17 cellular contexts compared by ENCODE assay signal in the genomic region with DNA sequence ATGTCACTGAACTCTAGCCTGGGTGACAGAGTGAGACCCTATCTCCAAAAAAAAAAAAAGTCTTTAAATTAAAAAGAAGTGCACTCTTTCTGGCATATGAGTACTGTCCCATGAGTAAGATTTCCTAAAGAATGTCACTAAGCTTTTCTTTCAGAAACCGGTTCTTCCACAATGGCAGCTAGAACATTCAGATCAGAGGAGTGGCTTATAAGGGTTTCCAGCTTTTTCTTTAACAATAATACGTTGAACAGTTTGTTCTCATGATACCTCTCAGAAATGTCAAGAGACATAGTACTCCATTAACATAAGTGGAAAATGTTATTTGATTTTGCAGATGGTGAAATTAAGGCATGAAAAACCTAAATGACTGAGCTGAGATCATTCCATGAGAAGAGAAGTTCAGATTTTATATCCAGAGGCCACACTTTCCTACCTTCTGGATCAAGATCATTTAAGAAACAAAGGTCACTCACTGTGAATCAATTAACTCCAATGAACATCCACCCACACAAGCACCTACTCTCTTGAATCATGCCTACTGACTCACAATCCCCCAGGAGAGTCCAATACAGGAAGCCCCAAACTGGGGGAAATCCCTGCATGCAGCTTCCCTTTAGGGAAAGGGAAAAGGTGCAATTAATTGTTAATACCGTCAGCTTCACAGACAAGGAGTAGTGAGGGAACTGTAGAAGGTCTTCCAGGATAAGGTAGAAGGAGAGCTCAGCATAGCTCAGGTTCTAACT.
DNase-seq lines count a peak whose midpoint lies in the region; ATAC-seq and TF ChIP-seq lines count a peak whose summit lies in the region.
"Had no signal": no experiment of that assay in that cellular context is flagged by ENCODE, and none has a peak within 500 bp of the region (broad histone marks: within the 10 kb centered on the region; RNA-seq: fewer than 3 reads in every experiment).

No MANE protein-coding gene starts in this region.

- POLR2A ChIA-PET in HEK293 (lab: Yijun Ruan, JAX): no interaction called here

- H3K9me3 ChIP-seq in HEK293 (ENCODE audit: control insufficient read depth, insufficient read depth, low read depth, low read length) (no peaks in the 10 kb centered on the region), suprapubic skin (no peaks in the 10 kb centered on the region)
- H3K9me3 ChIP-seq: psoas muscle had no signal

- H3K36me3 ChIP-seq in HEK293 (ENCODE audit: control insufficient read depth in 2 of 2, insufficient read depth in 1 of 2, low read length in 2 of 2) (no peaks in the 10 kb centered on the region), suprapubic skin (no peaks in the 10 kb centered on the region)

- peak; percentile 73 for ATAC-seq in activated T-helper 17 cell treated with anti-CD3 and anti-CD28 coated beads, Interleukin-2, amount 50 U/mL, for 72 hours (replicated peaks)
- no peak for ATAC-seq in HG03520 (IDR thresholded peaks at IDR 0.05; ENCODE audit: unreplicated experiment)
- ATAC-seq: activated CD8-positive, alpha-beta memory T cell treated with anti-CD3 and anti-CD28 coated beads, Interleukin-2, amount 10 ng/mL, durations not matched to agents 7 days and 5 days; left ventricle myocardium superior; natural killer cell; psoas muscle had no signal

- TF ChIP-seq CTCF in HEK293 (tag by site-specific recombination; IDR thresholded peaks at IDR 0.05) (no peak), suprapubic skin (IDR thresholded peaks at IDR 0.05) (no peak)

- H3K9me3 Mint-ChIP-seq in activated T-helper 17 cell treated with anti-CD3 and anti-CD28 coated beads, Interleukin-2, amount 50 U/mL, for 72 hours: no peaks in the 10 kb centered on the region
- H3K9me3 Mint-ChIP-seq: natural killer cell had no signal

- H3K27ac Mint-ChIP-seq in activated T-helper 17 cell treated with anti-CD3 and anti-CD28 coated beads, Interleukin-2, amount 50 U/mL, for 72 hours: no peak overlapping the region
- H3K27ac Mint-ChIP-seq: activated CD8-positive, alpha-beta memory T cell treated with anti-CD3 and anti-CD28 coated beads, Interleukin-2, amount 10 ng/mL, durations not matched to agents 7 days and 5 days; natural killer cell had no signal

- no peak for TF ChIP-seq POLR2A in suprapubic skin (IDR thresholded peaks at IDR 0.05)

- H3K27ac ChIP-seq in HEK293 (ENCODE audit: extremely low read depth, low read depth, low read length) (no peak overlapping the region), suprapubic skin (peak overlapping the region; percentile 79)
- H3K27ac ChIP-seq: psoas muscle had no signal

- no peaks in the 10 kb centered on the region for H3K36me3 Mint-ChIP-seq in activated T-helper 17 cell treated with anti-CD3 and anti-CD28 coated beads, Interleukin-2, amount 50 U/mL, for 72 hours (ENCODE audit: low read depth)
- H3K36me3 Mint-ChIP-seq: activated CD8-positive, alpha-beta memory T cell treated with anti-CD3 and anti-CD28 coated beads, Interleukin-2, amount 10 ng/mL, durations not matched to agents 7 days and 5 days; natural killer cell had no signal

- TF ChIP-seq EP300 in suprapubic skin (IDR thresholded peaks at IDR 0.05): no peak

- H3K4me1 ChIP-seq in HEK293 (ENCODE audit: control insufficient read depth, insufficient read depth, low read length) (no peaks in the 10 kb centered on the region), suprapubic skin (peaks cover 57% of the 10 kb centered on the region)
- H3K4me1 ChIP-seq: psoas muscle had no signal

- CTCF ChIA-PET in HEK293 (lab: Yijun Ruan, JAX): interaction anchor here (0.6 to 1.2 kb wide), 2 partner anchors 10 to 43 kb away, joined by 3 to 4 read pairs; no protein-coding TSS in a partner anchor

- H3K4me1 Mint-ChIP-seq in activated T-helper 17 cell treated with anti-CD3 and anti-CD28 coated beads, Interleukin-2, amount 50 U/mL, for 72 hours: no peaks in the 10 kb centered on the region
- H3K4me1 Mint-ChIP-seq: activated CD8-positive, alpha-beta memory T cell treated with anti-CD3 and anti-CD28 coated beads, Interleukin-2, amount 10 ng/mL, durations not matched to agents 7 days and 5 days; natural killer cell had no signal

- no peak overlapping the region for H3K4me3 Mint-ChIP-seq in activated T-helper 17 cell treated with anti-CD3 and anti-CD28 coated beads, Interleukin-2, amount 50 U/mL, for 72 hours
- H3K4me3 Mint-ChIP-seq: activated CD8-positive, alpha-beta memory T cell treated with anti-CD3 and anti-CD28 coated beads, Interleukin-2, amount 10 ng/mL, durations not matched to agents 7 days and 5 days; natural killer cell had no signal

- DNase-seq in kidney glomerular epithelial cell (lab: John Stamatoyannopoulos, UW) (peak; percentile 4), suprapubic skin (ENCODE audit: low spot score in 2 of 2) (no peak), ureter (ENCODE audit: low spot score) (no peak), dermis blood vessel endothelial cell (no peak), DMS153 treated with DMSO at 0.1 percent for 48 hours (lab: John Stamatoyannopoulos, UW; ENCODE audit: unreplicated experiment) (no peak)
- DNase-seq: activated CD8-positive, alpha-beta memory T cell treated with anti-CD3 and anti-CD28 coated beads, Interleukin-2, amount 10 ng/mL, durations not matched to agents 7 days and 5 days; activated effector memory CD4-positive, alpha-beta T cell treated with anti-CD3 and anti-CD28 coated beads, Interleukin-2, amount 50 U/mL, for 16 hours; DMS153; left ventricle myocardium superior; natural killer cell; NCI-H2081; psoas muscle; stimulated activated CD4-positive, alpha-beta T cell treated with anti-CD3 and anti-CD28 coated beads, Interleukin-12 subunit alpha, Interleukin-12 subunit beta, amount 100 ng/mL, for 4 hours; T-helper 1 cell had no signal

- H3K27me3 Mint-ChIP-seq in activated T-helper 17 cell treated with anti-CD3 and anti-CD28 coated beads, Interleukin-2, amount 50 U/mL, for 72 hours: peaks cover 8% of the 10 kb centered on the region

- 50% methylated on average over 3 of the region's 3 CpGs for WGBS in suprapubic skin

- H3K4me3 ChIP-seq in HEK293 (ENCODE audit: low read depth, low read length): no peak overlapping the region
- no peak overlapping the region for H3K4me3 ChIP-seq in suprapubic skin
- H3K4me3 ChIP-seq: psoas muscle had no signal

- no peaks in the 10 kb centered on the region for H3K27me3 ChIP-seq in suprapubic skin

TF ChIP-seq in HEK293, 187 proteins besides CTCF, POLR2A, EP300 and RAD21:
- peak; percentile 57 for TF ChIP-seq ZFHX2 (tag by site-specific recombination; conservative IDR thresholded peaks at IDR 0.05)
- no peak for TF ChIP-seq KLF7 (tag by site-specific recombination; IDR thresholded peaks at IDR 0.05; ENCODE audit: borderline replicate concordance)
